ENCODE assay signal across 26 cellular contexts in the genomic region with DNA sequence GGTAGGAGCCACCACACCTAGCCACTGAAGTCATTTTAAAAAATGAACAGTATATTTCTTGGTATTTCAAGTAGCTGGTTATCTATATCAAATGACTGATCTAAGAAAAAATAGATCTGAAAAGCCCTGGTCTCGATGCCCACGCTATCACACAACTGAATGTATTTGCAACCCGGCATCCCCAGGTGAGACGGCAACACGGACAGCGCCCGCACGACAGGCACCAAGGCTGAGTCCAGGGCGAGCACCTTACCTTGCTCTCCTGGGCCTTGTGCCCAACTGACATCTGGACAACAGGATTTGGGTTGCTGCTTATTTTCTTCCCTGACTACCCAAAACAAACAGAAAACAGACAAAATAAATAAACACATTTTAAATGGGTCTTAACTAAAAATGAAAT. TPM values are rescaled to one million over a fixed set of nuclear protein-coding genes. Genes with fewer than 3 reads are reported as not detected.
DNase-seq lines count a peak whose midpoint lies in the region; ATAC-seq, FAIRE-seq and TF ChIP-seq lines count a peak whose summit lies in the region.
"Had no signal": no experiment of that assay in that cellular context is flagged by ENCODE, and none has a peak within 500 bp of the region (broad histone marks: within the 10 kb centered on the region; RNA-seq: fewer than 3 reads in every experiment).

No MANE protein-coding gene starts in this region.

- no peak overlapping the region for H2AFZ ChIP-seq in K562 (ENCODE audit: low read depth, low read length)

- POLR2A ChIA-PET in activated CD4-positive, alpha-beta T cell treated with anti-CD3 and anti-CD28 coated beads for 36 hours (lab: Charles Lee) = no interaction called here
- POLR2A ChIA-PET in K562 (lab: Yijun Ruan, JAX) = interaction anchor here (1.0 kb wide), 1 partner anchor 17 kb away, joined by 3 read pairs; no protein-coding TSS in a partner anchor

- H3K36me3 Mint-ChIP-seq in activated CD4-positive, alpha-beta T cell treated with anti-CD3 and anti-CD28 coated beads, Interleukin-2, amount 10 ng/mL, durations not matched to agents 24 days and 14 days (ENCODE audit: low read depth) = peaks cover 47% of the 10 kb centered on the region
- H3K36me3 Mint-ChIP-seq in activated CD4-positive, alpha-beta T cell treated with anti-CD3 and anti-CD28 coated beads for 36 hours (ENCODE audit: low read depth) = peaks cover 27% of the 10 kb centered on the region
- H3K36me3 Mint-ChIP-seq in T-helper 17 cell (ENCODE audit: low read depth) (peaks cover 3% of the 10 kb centered on the region), type B pancreatic cell (peaks cover 15% of the 10 kb centered on the region)

- H3K9me3 Mint-ChIP-seq in activated CD4-positive, alpha-beta T cell treated with anti-CD3 and anti-CD28 coated beads, Interleukin-2, amount 10 ng/mL, durations not matched to agents 24 days and 14 days = no peaks in the 10 kb centered on the region
- no peaks in the 10 kb centered on the region for H3K9me3 Mint-ChIP-seq in activated CD4-positive, alpha-beta T cell treated with anti-CD3 and anti-CD28 coated beads for 36 hours (ENCODE audit: low read depth)
- no peaks in the 10 kb centered on the region for H3K9me3 Mint-ChIP-seq in type B pancreatic cell
- H3K9me3 Mint-ChIP-seq: CD14-positive monocyte; CD4-positive, alpha-beta T cell; CD8-positive, alpha-beta memory T cell; HFFc6 had no signal

- peak overlapping the region; percentile 53 for H3K27ac Mint-ChIP-seq in activated CD4-positive, alpha-beta T cell treated with anti-CD3 and anti-CD28 coated beads, Interleukin-2, amount 10 ng/mL, durations not matched to agents 24 days and 14 days
- no peak overlapping the region for H3K27ac Mint-ChIP-seq in activated CD4-positive, alpha-beta T cell treated with anti-CD3 and anti-CD28 coated beads for 36 hours
- H3K27ac Mint-ChIP-seq in T-helper 17 cell (peak overlapping the region; percentile 16), type B pancreatic cell (no peak overlapping the region)
- H3K27ac Mint-ChIP-seq: CD14-positive monocyte; CD4-positive, alpha-beta T cell; HFFc6 had no signal

- TF ChIP-seq EP300 in K562 (IDR thresholded peaks at IDR 0.05; ENCODE audit: low read length) = no peak

- TF ChIP-seq POLR2A in K562 (conservative IDR thresholded peaks at IDR 0.05) = no peak

- WGBS in K562 (ENCODE audit: insufficient coverage, low coverage, missing lambda C conversion rate) = 96% methylated on average over 9 of the region's 9 CpGs

- H3K9ac ChIP-seq in K562 (ENCODE audit: insufficient read depth in 1 of 2, low read depth in 2 of 2, low read length in 2 of 2) = no peak overlapping the region
- H3K9ac ChIP-seq: BLaER1 treated with 17β-estradiol and CSF1 and Interleukin-3, amounts not matched to agents 10 nM and 100 nM had no signal

- in situ Hi-C loops in K562 (cut with MboI) = no loop called here

- H3K9me3 ChIP-seq in T-helper 17 cell (ENCODE audit: control insufficient read depth, low read length, poor library complexity, severe bottlenecking) = no peaks in the 10 kb centered on the region
- H3K9me3 ChIP-seq in K562 (replicated peaks; ENCODE audit: control insufficient read depth, insufficient read depth, low read depth, low read length) = no peaks in the 10 kb centered on the region
- H3K9me3 ChIP-seq: A549; BE2C; BLaER1 treated with 17β-estradiol and CSF1 and Interleukin-3, amounts not matched to agents 10 nM and 100 nM; HAP-1 had no signal

- H3K36me3 ChIP-seq in K562 (ENCODE audit: control insufficient read depth, insufficient read depth, low read length) = peaks cover 60% of the 10 kb centered on the region
- H3K36me3 ChIP-seq: BE2C had no signal

- H3K27me3 Mint-ChIP-seq in activated CD4-positive, alpha-beta T cell treated with anti-CD3 and anti-CD28 coated beads, Interleukin-2, amount 10 ng/mL, durations not matched to agents 24 days and 14 days = no peaks in the 10 kb centered on the region
- H3K27me3 Mint-ChIP-seq in activated CD4-positive, alpha-beta T cell treated with anti-CD3 and anti-CD28 coated beads for 36 hours = no peaks in the 10 kb centered on the region
- H3K27me3 Mint-ChIP-seq in T-helper 17 cell = no peaks in the 10 kb centered on the region
- no peaks in the 10 kb centered on the region for H3K27me3 Mint-ChIP-seq in type B pancreatic cell
- H3K27me3 Mint-ChIP-seq: CD4-positive, alpha-beta T cell; CD8-positive, alpha-beta memory T cell had no signal

- no peaks in the 10 kb centered on the region for H4K20me1 ChIP-seq in K562 (replicated peaks; ENCODE audit: control insufficient read depth, insufficient read depth, low read length)
- H4K20me1 ChIP-seq: BLaER1 treated with 17β-estradiol and CSF1 and Interleukin-3, amounts not matched to agents 10 nM and 100 nM had no signal

- no peak overlapping the region for H3K4me3 ChIP-seq in K562
- H3K4me3 ChIP-seq: A549; BLaER1 treated with 17β-estradiol and CSF1 and Interleukin-3, amounts not matched to agents 10 nM and 100 nM; HAP-1 had no signal

- no peaks in the 10 kb centered on the region for H3K9me1 ChIP-seq in K562 (ENCODE audit: control insufficient read depth, insufficient read depth, low read length)

- no peak for TF ChIP-seq CTCF in K562 (IDR thresholded peaks at IDR 0.05 in 2 of 3, conservative IDR thresholded peaks at IDR 0.05 in 1 of 3; ENCODE audit: insufficient read depth in 2 of 3, low read depth in 1 of 3, low read length in 3 of 3)
- no peak for TF ChIP-seq CTCF in type B pancreatic cell (conservative IDR thresholded peaks at IDR 0.05)

- CTCF ChIA-PET in activated CD4-positive, alpha-beta T cell treated with anti-CD3 and anti-CD28 coated beads for 36 hours (lab: Charles Lee) = interaction anchor here (0.9 kb wide), 1 partner anchor 18 kb away, joined by 3 read pairs; no protein-coding TSS in a partner anchor
- CTCF ChIA-PET in K562 (lab: Yijun Ruan, JAX; ENCODE audit: low intra/inter-chr PET ratio) = no interaction called here

- no peak for FAIRE-seq in K562 (lab: Jason Lieb, UNC)
- FAIRE-seq: A549, D721Med, GM12891, GM18507, H54 had no signal

- H3K4me2 ChIP-seq in K562 (ENCODE audit: insufficient read depth, low read length) = no peak overlapping the region
- H3K4me2 ChIP-seq: A549; BLaER1 treated with 17β-estradiol and CSF1 and Interleukin-3, amounts not matched to agents 10 nM and 100 nM had no signal

- no peak for DNase-seq in activated CD4-positive, alpha-beta T cell treated with anti-CD3 and anti-CD28 coated beads, Interleukin-2, amount 10 ng/mL, durations not matched to agents 24 days and 14 days
- no peak for DNase-seq in activated CD4-positive, alpha-beta T cell treated with anti-CD3 and anti-CD28 coated beads for 36 hours
- DNase-seq in T-helper 17 cell (no peak), K562 (ENCODE audit: extremely low read depth in 1 of 4, low spot score in 3 of 4) (no peak), type B pancreatic cell (ENCODE audit: extremely low spot score, unreplicated experiment) (peak; percentile 37), DMS 273 treated with DMSO at 0.1 percent for 48 hours (lab: John Stamatoyannopoulos, UW) (no peak)
- DNase-seq: 8988T; ACHN; AML-193; BE2C; CD4-positive, alpha-beta T cell; CD8-positive, alpha-beta memory T cell; DMS53; DMS79 treated with DMSO at 0.1 percent for 48 hours; GF-D8; GOT3; HFFc6 had no signal

- intact Hi-C loops in activated CD4-positive, alpha-beta T cell treated with anti-CD3 and anti-CD28 coated beads, Interleukin-2, amount 10 ng/mL, durations not matched to agents 24 days and 14 days (cut with micrococcal nuclease) = no loop called here
- intact Hi-C loops in activated CD4-positive, alpha-beta T cell treated with anti-CD3 and anti-CD28 coated beads for 36 hours (cut with DNase I, micrococcal nuclease) = no loop called here
- intact Hi-C loops in K562 (cut with micrococcal nuclease) = no loop called here

- no peaks in the 10 kb centered on the region for H3K27me3 ChIP-seq in K562 (ENCODE audit: control insufficient read depth in 2 of 2, insufficient read depth in 2 of 2, low read length in 2 of 2)
- H3K27me3 ChIP-seq: BE2C; BLaER1 treated with 17β-estradiol and CSF1 and Interleukin-3, amounts not matched to agents 10 nM and 100 nM had no signal

- H3K27ac ChIP-seq in K562 (ENCODE audit: extremely low read depth, low read depth, low read length) = no peak overlapping the region
- H3K27ac ChIP-seq: A549; BLaER1 treated with 17β-estradiol and CSF1 and Interleukin-3, amounts not matched to agents 10 nM and 100 nM had no signal

- no peak for TF ChIP-seq RAD21 in K562 (CRISPR knock-in tag; conservative IDR thresholded peaks at IDR 0.05 in 1 of 2, IDR thresholded peaks at IDR 0.05 in 1 of 2)

- H3K4me1 Mint-ChIP-seq in activated CD4-positive, alpha-beta T cell treated with anti-CD3 and anti-CD28 coated beads, Interleukin-2, amount 10 ng/mL, durations not matched to agents 24 days and 14 days = no peaks in the 10 kb centered on the region
- peaks cover 2% of the 10 kb centered on the region for H3K4me1 Mint-ChIP-seq in activated CD4-positive, alpha-beta T cell treated with anti-CD3 and anti-CD28 coated beads for 36 hours
- H3K4me1 Mint-ChIP-seq in T-helper 17 cell (peaks cover 3% of the 10 kb centered on the region), type B pancreatic cell (ENCODE audit: unreplicated experiment) (no peaks in the 10 kb centered on the region)
- H3K4me1 Mint-ChIP-seq: CD14-positive monocyte had no signal

- no peaks in the 10 kb centered on the region for H3K79me2 ChIP-seq in K562 (ENCODE audit: control insufficient read depth, insufficient read depth, low read length)

- BruUV-seq in K562 (replicated peaks; lab: Mats Ljungman, UMichigan) = no TSS peak

- no peaks in the 10 kb centered on the region; a peak in 2 of 5 replicates for H3K4me1 ChIP-seq in K562 (replicated peaks in 1 of 2; ENCODE audit: control insufficient read depth in 2 of 2, insufficient read depth in 2 of 2, low read length in 2 of 2)
- H3K4me1 ChIP-seq: A549; BE2C; BLaER1 treated with 17β-estradiol and CSF1 and Interleukin-3, amounts not matched to agents 10 nM and 100 nM had no signal

- H3K4me3 Mint-ChIP-seq in activated CD4-positive, alpha-beta T cell treated with anti-CD3 and anti-CD28 coated beads, Interleukin-2, amount 10 ng/mL, durations not matched to agents 24 days and 14 days = no peak overlapping the region
- H3K4me3 Mint-ChIP-seq in activated CD4-positive, alpha-beta T cell treated with anti-CD3 and anti-CD28 coated beads for 36 hours = no peak overlapping the region
- H3K4me3 Mint-ChIP-seq in T-helper 17 cell (no peak overlapping the region), type B pancreatic cell (no peak overlapping the region)
- H3K4me3 Mint-ChIP-seq: CD14-positive monocyte; CD4-positive, alpha-beta T cell; CD8-positive, alpha-beta memory T cell; HFFc6 had no signal

- no peak for ATAC-seq in activated CD4-positive, alpha-beta T cell treated with anti-CD3 and anti-CD28 coated beads for 36 hours
- ATAC-seq in T-helper 17 cell = no peak
- no peak for ATAC-seq in K562
- no peak for ATAC-seq in HG03196 (IDR thresholded peaks at IDR 0.05; ENCODE audit: unreplicated experiment)
- ATAC-seq: A549 had no signal

RNA-seq across cellular contexts. Expression of gene NCAPG2, which starts 44.8 kb away (rescaled TPM):
- total RNA-seq in activated CD4-positive, alpha-beta T cell treated with anti-CD3 and anti-CD28 coated beads, Interleukin-2, amount 10 ng/mL, durations not matched to agents 24 days and 14 days = 94.6 and 96.3 TPM in 2 replicates
- total RNA-seq in activated CD4-positive, alpha-beta T cell treated with anti-CD3 and anti-CD28 coated beads for 36 hours = 100 to 1,000 TPM in 1 of 2 experiments, 10 to 100 TPM in 1; 85.4 to 127 TPM
- total RNA-seq in T-helper 17 cell (10 to 100 TPM in 1 of 2 donors, 1 to 10 TPM in 1; 8.8 to 38.7 TPM), K562 (2014; rRNA removed) (47.2 and 50.6 TPM in 2 replicates), K562 (2014; rRNA removed; fragmentation: Illumina TruSeq; extraction: Trizol) (75.9 and 83.0 TPM in 2 replicates), K562 (2015; rRNA removed; fragmentation: Illumina TruSeq; extraction: Trizol) (65.1 and 70.1 TPM in 2 replicates), K562 (2021) (103 and 127 TPM in 2 replicates), type B pancreatic cell (ENCODE audit: low replicate concordance) (23.8 and 46.1 TPM in 2 replicates)
- 177 and 316 TPM in 2 replicates for total RNA-seq in K562 (2011; cell fraction: chromatin; rRNA removed; ENCODE audit: low replicate concordance)
- 101 and 122 TPM in 2 replicates for total RNA-seq in K562 (2011; cell fraction: nucleolus; rRNA removed)
- 178 and 208 TPM in 2 replicates for total RNA-seq in K562 (2011; cell fraction: nucleoplasm; rRNA removed)
- polyA plus RNA-seq in K562 (2011; rRNA removed) (75.0 and 124 TPM in 2 replicates), K562 (2014; fragmentation: Illumina TruSeq; extraction: Trizol) (78.8 and 86.1 TPM in 2 replicates), K562 (2014; fragmentation: Nextera tagmentation; extraction: Ambion mirVana) (10 to 100 TPM; 21.5 to 97.7 TPM), K562 (2014; rRNA removed) (94.6 and 97.2 TPM in 2 replicates)
- 54.9 and 63.1 TPM in 2 replicates for polyA plus RNA-seq in K562 (2011; cell fraction: cytosol; rRNA removed)
- 114 and 154 TPM in 2 replicates for polyA plus RNA-seq in K562 (2011; cell fraction: nucleus; rRNA removed)
- polyA plus RNA-seq in K562 (2012) = 71.2 and 97.6 TPM in 2 replicates
- polyA minus RNA-seq in K562 (2011; rRNA and poly(A)+ RNA removed) = 201 and 283 TPM in 2 replicates
- polyA minus RNA-seq in K562 (2011; cell fraction: cytosol; rRNA and poly(A)+ RNA removed) = 50.1 and 65.9 TPM in 2 replicates
- polyA minus RNA-seq in K562 (2011; cell fraction: nucleus; rRNA and poly(A)+ RNA removed) = 111 and 112 TPM in 2 replicates

Comparison
In these comparisons a context has a peak if more than half of its experiments do, and no peak if none do; other contexts are left out.
1. H3K27ac Mint-ChIP-seq: peak in activated CD4-positive, alpha-beta T cell treated with anti-CD3 and anti-CD28 coated beads, Interleukin-2, amount 10 ng/mL, durations not matched to agents 24 days and 14 days (single experiment) and T-helper 17 cell (single experiment); none in activated CD4-positive, alpha-beta T cell treated with anti-CD3 and anti-CD28 coated beads for 36 hours (single experiment) and type B pancreatic cell (single experiment).